10 cellular contexts compared by ENCODE assay signal in genomic region chr7:1461640-1462375, GRCh38. TPM values are rescaled to one million over a fixed set of nuclear protein-coding genes. Genes with fewer than 3 reads are reported as not detected.
DNase-seq lines count a peak whose midpoint lies in the region; ATAC-seq and TF ChIP-seq lines count a peak whose summit lies in the region.
"Had no signal": no experiment of that assay in that cellular context is flagged by ENCODE, and none has a peak within 500 bp of the region (broad histone marks: within the 10 kb centered on the region; RNA-seq: fewer than 3 reads in every experiment).

No MANE protein-coding gene starts in this region.

- no peaks in the 10 kb centered on the region for H3K36me3 ChIP-seq in vagina
- no peaks in the 10 kb centered on the region for H3K36me3 ChIP-seq in endodermal cell (ENCODE audit: control insufficient read depth, insufficient read depth, low read length)
- H3K36me3 ChIP-seq: ovary had no signal

- no peaks in the 10 kb centered on the region for H3K9me3 Mint-ChIP-seq in natural killer cell
- H3K9me3 Mint-ChIP-seq in natural killer cell treated with Interleukin-12 subunit alpha and Interleukin-12 subunit beta and Interleukin-15 and Interleukin-18, amount 100 ng/mL, for 72 hours: no peaks in the 10 kb centered on the region
- no peaks in the 10 kb centered on the region for H3K9me3 Mint-ChIP-seq in effector memory CD8-positive, alpha-beta T cell
- no peaks in the 10 kb centered on the region for H3K9me3 Mint-ChIP-seq in neural crest cell
- H3K9me3 Mint-ChIP-seq in endodermal cell: no peaks in the 10 kb centered on the region
- H3K9me3 Mint-ChIP-seq: activated T-helper 1 cell treated with anti-CD3 and anti-CD28 coated beads, Interleukin-12 subunit alpha, Interleukin-12 subunit beta, Interleukin-2, Interleukin-4 antibody, amounts not matched to agents 30 ng/mL and 10 ng/mL and 1 ng/mL, durations not matched to agents 14 hours and 24 hours and 36 hours had no signal

- H3K27me3 ChIP-seq in vagina (no peaks in the 10 kb centered on the region), endodermal cell (ENCODE audit: control insufficient read depth, insufficient read depth, low read length, poor library complexity, severe bottlenecking) (no peaks in the 10 kb centered on the region)
- H3K27me3 ChIP-seq: ovary had no signal

- H3K27ac Mint-ChIP-seq in natural killer cell: peak overlapping the region in 1 of 2 donors; percentile 14
- peak overlapping the region in 1 of 2 donors; percentile 46 for H3K27ac Mint-ChIP-seq in natural killer cell treated with Interleukin-12 subunit alpha and Interleukin-12 subunit beta and Interleukin-15 and Interleukin-18, amount 100 ng/mL, for 72 hours
- H3K27ac Mint-ChIP-seq in effector memory CD8-positive, alpha-beta T cell: peak overlapping the region; percentile 8 to 38
- no peak overlapping the region for H3K27ac Mint-ChIP-seq in neural crest cell (ENCODE audit: unreplicated experiment)
- H3K27ac Mint-ChIP-seq in endodermal cell: no peak overlapping the region
- H3K27ac Mint-ChIP-seq: activated T-helper 1 cell treated with anti-CD3 and anti-CD28 coated beads, Interleukin-12 subunit alpha, Interleukin-12 subunit beta, Interleukin-2, Interleukin-4 antibody, amounts not matched to agents 30 ng/mL and 10 ng/mL and 1 ng/mL, durations not matched to agents 14 hours and 24 hours and 36 hours had no signal

- H3K27me3 Mint-ChIP-seq in natural killer cell (ENCODE audit: low read depth in 2 of 2) (no peaks in the 10 kb centered on the region), neural crest cell (ENCODE audit: low read depth) (peaks cover 6% of the 10 kb centered on the region), endodermal cell (ENCODE audit: insufficient read depth) (peaks cover 2% of the 10 kb centered on the region)
- H3K27me3 Mint-ChIP-seq in natural killer cell treated with Interleukin-12 subunit alpha and Interleukin-12 subunit beta and Interleukin-15 and Interleukin-18, amount 100 ng/mL, for 72 hours: no peaks in the 10 kb centered on the region
- H3K27me3 Mint-ChIP-seq in effector memory CD8-positive, alpha-beta T cell: no peaks in the 10 kb centered on the region

- H3K36me3 Mint-ChIP-seq in natural killer cell: no peaks in the 10 kb centered on the region
- no peaks in the 10 kb centered on the region for H3K36me3 Mint-ChIP-seq in natural killer cell treated with Interleukin-12 subunit alpha and Interleukin-12 subunit beta and Interleukin-15 and Interleukin-18, amount 100 ng/mL, for 72 hours
- no peaks in the 10 kb centered on the region for H3K36me3 Mint-ChIP-seq in effector memory CD8-positive, alpha-beta T cell (ENCODE audit: insufficient read depth)
- no peaks in the 10 kb centered on the region for H3K36me3 Mint-ChIP-seq in neural crest cell (ENCODE audit: low read depth)
- no peaks in the 10 kb centered on the region for H3K36me3 Mint-ChIP-seq in endodermal cell (ENCODE audit: low read depth)

- intact Hi-C loops in natural killer cell (cut with micrococcal nuclease): no loop called here
- intact Hi-C loops in vagina (cut with DNase I): no loop called here

- peaks cover 65% of the 10 kb centered on the region for H3K4me1 ChIP-seq in vagina
- no peaks in the 10 kb centered on the region for H3K4me1 ChIP-seq in endodermal cell (ENCODE audit: control insufficient read depth, insufficient read depth, low read length)

- H3K4me1 Mint-ChIP-seq in natural killer cell (peaks cover 6 to 31% of the 10 kb centered on the region in 2 donors), neural crest cell (peaks cover 19% of the 10 kb centered on the region), endodermal cell (peaks cover 7% of the 10 kb centered on the region)
- peaks cover 4 to 13% of the 10 kb centered on the region in 2 donors for H3K4me1 Mint-ChIP-seq in natural killer cell treated with Interleukin-12 subunit alpha and Interleukin-12 subunit beta and Interleukin-15 and Interleukin-18, amount 100 ng/mL, for 72 hours (ENCODE audit: low read depth in 2 of 2)
- peaks cover 15 to 17% of the 10 kb centered on the region in 2 donors for H3K4me1 Mint-ChIP-seq in effector memory CD8-positive, alpha-beta T cell (ENCODE audit: low read depth in 2 of 2)

- peak overlapping the region; percentile 88 for H3K27ac ChIP-seq in vagina
- no peak overlapping the region for H3K27ac ChIP-seq in endodermal cell (ENCODE audit: low read depth, low read length)

- no peak overlapping the region for H3K4me3 ChIP-seq in vagina
- H3K4me3 ChIP-seq in endodermal cell (ENCODE audit: low read length): no peak overlapping the region
- H3K4me3 ChIP-seq: ovary had no signal

- 86 to 91% methylated on average over 11 to 19 of the region's 19 CpGs for WGBS in endodermal cell (ENCODE audit: insufficient coverage in 1 of 2, insufficient read length in 1 of 2), 2 experiments

- TF ChIP-seq POLR2A in vagina (IDR thresholded peaks at IDR 0.05): no peak

- ATAC-seq in natural killer cell: no peak
- ATAC-seq in natural killer cell treated with Interleukin-12 subunit alpha and Interleukin-12 subunit beta and Interleukin-15 and Interleukin-18, amount 100 ng/mL, for 72 hours: no peak
- ATAC-seq in effector memory CD8-positive, alpha-beta T cell (replicated peaks): no peak
- ATAC-seq in GM21367 (IDR thresholded peaks at IDR 0.05; ENCODE audit: unreplicated experiment): no peak

- H3K4me3 Mint-ChIP-seq in natural killer cell (peak overlapping the region; percentile 58), neural crest cell (peak overlapping the region; percentile 24), endodermal cell (no peak overlapping the region)
- H3K4me3 Mint-ChIP-seq in natural killer cell treated with Interleukin-12 subunit alpha and Interleukin-12 subunit beta and Interleukin-15 and Interleukin-18, amount 100 ng/mL, for 72 hours: no peak overlapping the region
- H3K4me3 Mint-ChIP-seq in effector memory CD8-positive, alpha-beta T cell: no peak overlapping the region
- H3K4me3 Mint-ChIP-seq: activated T-helper 1 cell treated with anti-CD3 and anti-CD28 coated beads, Interleukin-12 subunit alpha, Interleukin-12 subunit beta, Interleukin-2, Interleukin-4 antibody, amounts not matched to agents 30 ng/mL and 10 ng/mL and 1 ng/mL, durations not matched to agents 14 hours and 24 hours and 36 hours had no signal

- no peak overlapping the region for H3K9ac ChIP-seq in endodermal cell (ENCODE audit: extremely low read depth, low read length, poor library complexity, severe bottlenecking)

- DNase-seq in natural killer cell (no peak), neural crest cell (ENCODE audit: low read depth, low spot score) (no peak), vagina (ENCODE audit: extremely low spot score in 2 of 2) (no peak), SW480 (ENCODE audit: low spot score) (no peak), endodermal cell (no peak)
- DNase-seq in natural killer cell treated with Interleukin-12 subunit alpha and Interleukin-12 subunit beta and Interleukin-15 and Interleukin-18, amount 100 ng/mL, for 72 hours (ENCODE audit: low spot score): no peak
- no peak for DNase-seq in effector memory CD8-positive, alpha-beta T cell

- no peaks in the 10 kb centered on the region for H3K9me3 ChIP-seq in vagina
- H3K9me3 ChIP-seq in endodermal cell (ENCODE audit: control insufficient read depth, low read length): no peaks in the 10 kb centered on the region
- H3K9me3 ChIP-seq: ovary had no signal

- TF ChIP-seq CTCF in natural killer cell (IDR thresholded peaks at IDR 0.05): no peak
- TF ChIP-seq CTCF in neural crest cell (conservative IDR thresholded peaks at IDR 0.05): no peak
- TF ChIP-seq CTCF in vagina (IDR thresholded peaks at IDR 0.05): no peak
- no peak for TF ChIP-seq CTCF in endodermal cell (conservative IDR thresholded peaks at IDR 0.05)

RNA-seq across cellular contexts. Expression of gene MICALL2, which starts 2.5 kb away (rescaled TPM):
- total RNA-seq in natural killer cell (1 to 10 TPM; 2.5 to 4.4 (median 2.8) TPM), neural crest cell (17.7 and 18.7 TPM in 2 replicates), vagina (15.7 TPM), endodermal cell (10 to 100 TPM; 19.4 to 24.8 TPM)
- total RNA-seq in natural killer cell treated with Interleukin-12 subunit alpha and Interleukin-12 subunit beta and Interleukin-15 and Interleukin-18, amount 100 ng/mL, for 72 hours: 1 to 10 TPM; 2.0 to 2.1 TPM
- 25.2 TPM for polyA plus RNA-seq in endodermal cell (2013, experiment 1 of 2)
- polyA plus RNA-seq in endodermal cell (2013, experiment 2 of 2): 26.2 TPM

RNA-seq across cellular contexts. Expression of gene INTS1, which starts 42.4 kb away (rescaled TPM):
- total RNA-seq in natural killer cell: 100 to 1,000 TPM in 2 of 3 donors, 10 to 100 TPM in 1; 92.7 to 115 (median 111) TPM
- total RNA-seq in natural killer cell treated with Interleukin-12 subunit alpha and Interleukin-12 subunit beta and Interleukin-15 and Interleukin-18, amount 100 ng/mL, for 72 hours: 100 to 1,000 TPM in 1 of 2 donors, 10 to 100 TPM in 1; 79.0 to 153 TPM
- 123 and 134 TPM in 2 replicates for total RNA-seq in neural crest cell
- 67.3 TPM for total RNA-seq in vagina
- 100 to 1,000 TPM; 145 to 178 TPM for total RNA-seq in endodermal cell
- polyA plus RNA-seq in endodermal cell (2013, experiment 1 of 2): 71.2 TPM
- polyA plus RNA-seq in endodermal cell (2013, experiment 2 of 2): 59.7 TPM

Comparison
In these comparisons a context has a peak if more than half of its experiments do, and no peak if none do; other contexts are left out.
1. H3K4me3 Mint-ChIP-seq: peak in natural killer cell (single experiment) and neural crest cell (single experiment); none in natural killer cell treated with Interleukin-12 subunit alpha and Interleukin-12 subunit beta and Interleukin-15 and Interleukin-18, amount 100 ng/mL, for 72 hours (single experiment), effector memory CD8-positive, alpha-beta T cell (0 of 2) and endodermal cell (single experiment).
2. H3K27ac Mint-ChIP-seq: peak in effector memory CD8-positive, alpha-beta T cell (2 of 2); none in neural crest cell (single experiment) and endodermal cell (single experiment).